In the genomic region with DNA sequence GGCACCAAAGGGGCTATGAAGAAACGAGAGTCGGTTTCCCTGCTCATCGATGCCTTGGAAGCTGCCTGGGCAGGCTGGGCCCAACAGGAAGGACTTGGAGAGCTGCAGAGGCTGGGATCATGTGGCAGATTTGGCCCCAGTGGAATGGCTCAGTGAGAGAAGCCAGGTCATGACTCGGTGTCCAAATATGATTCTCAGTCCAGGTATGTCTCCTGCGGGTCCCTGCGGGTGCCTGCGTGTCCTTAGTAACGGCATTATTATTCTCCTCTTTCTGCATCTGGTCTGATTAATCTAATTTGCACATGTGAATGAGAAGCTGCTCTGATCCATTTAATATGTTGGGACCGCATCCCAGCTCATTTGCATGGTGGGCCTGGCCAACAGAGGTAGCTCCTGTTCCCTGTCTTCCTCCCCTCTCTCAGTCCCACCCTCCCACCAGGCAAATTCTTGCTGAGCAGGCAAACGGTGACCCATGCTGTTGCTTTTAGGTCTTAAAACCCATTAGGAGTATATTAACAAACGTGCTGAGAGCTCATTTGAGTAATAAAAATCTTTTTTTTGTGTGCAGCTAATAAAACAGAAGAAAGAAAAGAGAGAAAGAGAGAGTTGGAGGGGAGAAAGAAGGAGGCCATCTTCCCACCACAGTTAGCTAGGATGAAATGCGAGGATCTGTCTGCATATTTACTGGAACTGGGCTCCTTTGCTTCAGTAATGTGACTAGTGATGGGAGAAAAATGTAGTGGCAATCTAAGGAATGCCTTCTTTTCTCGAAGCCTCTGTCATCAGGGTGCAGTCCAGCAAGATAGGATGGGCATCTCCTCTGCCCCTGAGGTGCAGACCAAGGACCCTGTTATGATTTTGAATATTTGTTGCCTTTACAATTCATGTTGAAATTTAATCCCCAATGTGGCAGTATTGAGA, we compare ENCODE assay signal across 18 cellular contexts.
"Had no signal": no experiment of that assay in that cellular context is flagged by ENCODE, and none has a peak within 500 bp of the region (broad histone marks: within the 10 kb centered on the region; RNA-seq: fewer than 3 reads in every experiment).

No MANE protein-coding gene starts in this region.

- H3K4me3 Mint-ChIP-seq: activated T-helper 1 cell treated with anti-CD3 and anti-CD28 coated beads, Interleukin-12 subunit alpha, Interleukin-12 subunit beta, Interleukin-2, Interleukin-4 antibody, amounts not matched to agents 30 ng/mL and 10 ng/mL and 1 ng/mL, durations not matched to agents 14 hours and 24 hours and 36 hours; natural killer cell treated with Interleukin-12 subunit alpha and Interleukin-12 subunit beta and Interleukin-15 and Interleukin-18, amount 100 ng/mL, for 72 hours; T-helper 1 cell treated with Interleukin-12 subunit alpha and Interleukin-12 subunit beta and Interleukin-4 antibody, amounts not matched to agents 30 μg/mL and 1 μg/mL, for 36 hours had no signal

- H3K27ac Mint-ChIP-seq: activated T-helper 1 cell treated with anti-CD3 and anti-CD28 coated beads, Interleukin-12 subunit alpha, Interleukin-12 subunit beta, Interleukin-2, Interleukin-4 antibody, amounts not matched to agents 30 ng/mL and 10 ng/mL and 1 ng/mL, durations not matched to agents 14 hours and 24 hours and 36 hours; natural killer cell treated with Interleukin-12 subunit alpha and Interleukin-12 subunit beta and Interleukin-15 and Interleukin-18, amount 100 ng/mL, for 72 hours; T-helper 1 cell treated with Interleukin-12 subunit alpha and Interleukin-12 subunit beta and Interleukin-4 antibody, amounts not matched to agents 30 μg/mL and 1 μg/mL, for 36 hours had no signal

- H2AFZ ChIP-seq: hepatocyte had no signal

- H3K4me1 ChIP-seq: right atrium auricular region, tibial artery, uterus had no signal

- H3K4me3 ChIP-seq: hepatocyte, right atrium auricular region, tibial artery, uterus had no signal

- H3K27me3 ChIP-seq: hepatocyte, right atrium auricular region, tibial artery, uterus had no signal

- H3K9me3 Mint-ChIP-seq: activated T-helper 1 cell treated with anti-CD3 and anti-CD28 coated beads, Interleukin-12 subunit alpha, Interleukin-12 subunit beta, Interleukin-2, Interleukin-4 antibody, amounts not matched to agents 30 ng/mL and 10 ng/mL and 1 ng/mL, durations not matched to agents 14 hours and 24 hours and 36 hours; natural killer cell treated with Interleukin-12 subunit alpha and Interleukin-12 subunit beta and Interleukin-15 and Interleukin-18, amount 100 ng/mL, for 72 hours; T-helper 1 cell treated with Interleukin-12 subunit alpha and Interleukin-12 subunit beta and Interleukin-4 antibody, amounts not matched to agents 30 μg/mL and 1 μg/mL, for 36 hours had no signal

- H3K9me3 ChIP-seq: right atrium auricular region, tibial artery, uterus had no signal

- H3K4me2 ChIP-seq: hepatocyte had no signal

- H3K36me3 ChIP-seq: right atrium auricular region, tibial artery, uterus had no signal

- ATAC-seq: natural killer cell treated with Interleukin-12 subunit alpha and Interleukin-12 subunit beta and Interleukin-15 and Interleukin-18, amount 100 ng/mL, for 72 hours had no signal

- DNase-seq: activated CD4-positive, alpha-beta T cell treated with anti-CD3 and anti-CD28 coated beads, Interleukin-2, amount 50 U/mL, for 1 hour; activated naive CD4-positive, alpha-beta T cell; aorta; islet precursor cell; mesendoderm; occipital lobe; stimulated activated CD4-positive, alpha-beta T cell treated with anti-CD3 and anti-CD28 coated beads, Interleukin-15, amount 100 ng/mL, for 24 hours; stimulated activated CD4-positive, alpha-beta T cell treated with anti-CD3 and anti-CD28 coated beads, Interleukin-4, amount 100 ng/mL, for 1 hour; stimulated activated naive CD4-positive, alpha-beta T cell; tibial artery; uterus had no signal

- H3K79me2 ChIP-seq: hepatocyte had no signal

- H3K36me3 Mint-ChIP-seq: natural killer cell treated with Interleukin-12 subunit alpha and Interleukin-12 subunit beta and Interleukin-15 and Interleukin-18, amount 100 ng/mL, for 72 hours had no signal

- H3K27ac ChIP-seq: hepatocyte, right atrium auricular region, tibial artery, uterus had no signal

- FAIRE-seq: endometrium, TTC549 had no signal
